ENCODE assay signal across 24 cellular contexts in the genomic region with DNA sequence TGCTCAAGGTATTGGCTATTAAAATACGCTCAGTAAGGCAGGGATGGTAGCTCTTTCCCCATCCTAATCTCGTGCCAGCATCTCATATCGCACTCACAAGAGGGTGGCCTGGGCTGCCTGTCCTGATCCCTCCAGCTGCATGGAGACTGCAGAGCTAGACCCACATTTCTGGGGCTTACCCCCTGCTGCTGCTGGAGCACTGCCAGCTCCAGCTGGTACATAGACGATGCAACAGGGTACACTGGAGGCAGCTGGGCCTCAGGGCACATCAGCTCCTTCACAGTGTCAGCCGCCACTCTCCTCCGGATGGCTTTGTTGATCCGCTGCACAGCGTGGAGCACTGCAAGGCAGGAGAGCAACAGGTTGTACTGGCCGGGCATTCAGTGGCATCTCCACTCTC. TPM values are rescaled to one million over a fixed set of nuclear protein-coding genes. Genes with fewer than 3 reads are reported as not detected.
"Had no signal": no experiment of that assay in that cellular context is flagged by ENCODE, and none has a peak within 500 bp of the region (broad histone marks: within the 10 kb centered on the region; RNA-seq: fewer than 3 reads in every experiment).

No MANE protein-coding gene starts in this region.

- H3K27me3 ChIP-seq: dorsolateral prefrontal cortex, hepatocyte, neural progenitor cell had no signal

- DNase-seq: activated CD4-positive, alpha-beta T cell treated with anti-CD3 and anti-CD28 coated beads, Interleukin-2, amount 10 ng/mL, durations not matched to agents 24 days and 14 days; activated CD8-positive, alpha-beta T cell treated with anti-CD3 and anti-CD28 coated beads for 36 hours; activated naive CD4-positive, alpha-beta T cell treated with Interleukin-2 at 50 U/mL for 16 hours; activated naive CD8-positive, alpha-beta T cell treated with anti-CD3 and anti-CD28 coated beads, Interleukin-2, amount 10 ng/mL, durations not matched to agents 7 days and 5 days; activated T-cell treated with anti-CD3 and anti-CD28 coated beads, Interleukin-2, amount 50 U/mL, for 1 hour; amygdala; dorsolateral prefrontal cortex; endodermal cell; foreskin fibroblast; left cardiac atrium; mesenchymal stem cell; mucosa of descending colon; naive B cell; right cardiac atrium; stimulated activated naive CD8-positive, alpha-beta T cell treated with anti-CD3 and anti-CD28 coated beads, Interleukin-15, amount 100 ng/mL, for 72 hours had no signal

- H3K27ac ChIP-seq: dorsolateral prefrontal cortex, epithelial cell of prostate, hepatocyte, neural progenitor cell, prostate gland, skin epidermis had no signal

- H3K9me3 ChIP-seq: mucosa of descending colon, prostate gland had no signal

- FAIRE-seq: islet of Langerhans had no signal

- H3K9ac ChIP-seq: neural progenitor cell had no signal

- H3K4me2 ChIP-seq: hepatocyte, neural progenitor cell had no signal

- H3K36me3 ChIP-seq: neural progenitor cell, prostate gland had no signal

- H3K4me1 ChIP-seq: neural progenitor cell, prostate gland had no signal

- H2AFZ ChIP-seq: hepatocyte, neural progenitor cell had no signal

- ATAC-seq: activated CD8-positive, alpha-beta T cell treated with anti-CD3 and anti-CD28 coated beads for 36 hours; left cardiac atrium; right cardiac atrium; stimulated activated naive CD8-positive, alpha-beta T cell treated with anti-CD3 and anti-CD28 coated beads, Interleukin-15, amount 100 ng/mL, for 72 hours had no signal

- H3K4me3 ChIP-seq: dorsolateral prefrontal cortex, hepatocyte, mucosa of descending colon, neural progenitor cell, prostate gland, skin epidermis had no signal

RNA-seq across cellular contexts. Expression of a gene that starts 23.2 kb away (rescaled TPM):
- total RNA-seq: cardiac septum, endodermal cell, hepatocyte, left cardiac atrium, osteoblast, prostate gland, right cardiac atrium, temporal lobe had no signal
- polyA plus RNA-seq: hepatocyte, right cardiac atrium had no signal
